In the genomic region with DNA sequence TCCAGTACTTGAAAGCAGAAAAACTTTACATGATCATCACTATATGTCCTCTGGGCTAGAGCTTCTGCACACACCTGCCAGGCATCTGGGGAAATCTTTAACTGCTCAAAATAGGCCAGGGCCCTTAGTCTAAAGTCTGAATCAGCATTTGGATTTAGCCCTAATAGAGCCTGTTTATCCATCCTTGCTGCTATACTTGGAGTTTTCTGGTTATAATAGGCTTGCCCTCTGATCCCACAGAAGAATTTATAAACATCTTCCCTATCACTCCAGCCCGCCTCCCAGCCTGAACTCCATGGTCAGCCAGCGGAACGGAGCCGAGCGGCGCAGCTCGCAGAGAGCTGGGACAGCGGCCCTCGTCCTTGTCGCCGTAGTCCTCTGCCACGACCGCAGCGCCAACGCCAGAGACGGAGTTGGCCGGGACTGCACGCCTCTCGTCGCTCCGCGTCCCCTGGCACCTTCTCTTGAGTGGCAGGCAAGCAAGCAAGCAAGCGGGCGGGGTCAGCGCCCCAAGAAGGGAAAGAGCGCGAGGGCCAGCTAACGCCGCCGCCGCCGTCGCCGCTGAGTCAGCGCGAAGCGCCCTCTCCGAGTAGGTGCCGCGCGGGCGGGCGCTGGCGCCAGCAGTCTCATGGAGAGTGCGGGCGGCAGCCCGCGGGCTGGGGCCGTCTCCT, we compare ENCODE assay signal across 1 cellular context.
TF ChIP-seq lines count a peak whose summit lies in the region.

No MANE protein-coding gene starts in this region.

TF ChIP-seq in HepG2, 621 proteins besides CTCF, POLR2A, EP300 and RAD21 (continued from another document and continues in another):
- TF ChIP-seq, protein P1, sequence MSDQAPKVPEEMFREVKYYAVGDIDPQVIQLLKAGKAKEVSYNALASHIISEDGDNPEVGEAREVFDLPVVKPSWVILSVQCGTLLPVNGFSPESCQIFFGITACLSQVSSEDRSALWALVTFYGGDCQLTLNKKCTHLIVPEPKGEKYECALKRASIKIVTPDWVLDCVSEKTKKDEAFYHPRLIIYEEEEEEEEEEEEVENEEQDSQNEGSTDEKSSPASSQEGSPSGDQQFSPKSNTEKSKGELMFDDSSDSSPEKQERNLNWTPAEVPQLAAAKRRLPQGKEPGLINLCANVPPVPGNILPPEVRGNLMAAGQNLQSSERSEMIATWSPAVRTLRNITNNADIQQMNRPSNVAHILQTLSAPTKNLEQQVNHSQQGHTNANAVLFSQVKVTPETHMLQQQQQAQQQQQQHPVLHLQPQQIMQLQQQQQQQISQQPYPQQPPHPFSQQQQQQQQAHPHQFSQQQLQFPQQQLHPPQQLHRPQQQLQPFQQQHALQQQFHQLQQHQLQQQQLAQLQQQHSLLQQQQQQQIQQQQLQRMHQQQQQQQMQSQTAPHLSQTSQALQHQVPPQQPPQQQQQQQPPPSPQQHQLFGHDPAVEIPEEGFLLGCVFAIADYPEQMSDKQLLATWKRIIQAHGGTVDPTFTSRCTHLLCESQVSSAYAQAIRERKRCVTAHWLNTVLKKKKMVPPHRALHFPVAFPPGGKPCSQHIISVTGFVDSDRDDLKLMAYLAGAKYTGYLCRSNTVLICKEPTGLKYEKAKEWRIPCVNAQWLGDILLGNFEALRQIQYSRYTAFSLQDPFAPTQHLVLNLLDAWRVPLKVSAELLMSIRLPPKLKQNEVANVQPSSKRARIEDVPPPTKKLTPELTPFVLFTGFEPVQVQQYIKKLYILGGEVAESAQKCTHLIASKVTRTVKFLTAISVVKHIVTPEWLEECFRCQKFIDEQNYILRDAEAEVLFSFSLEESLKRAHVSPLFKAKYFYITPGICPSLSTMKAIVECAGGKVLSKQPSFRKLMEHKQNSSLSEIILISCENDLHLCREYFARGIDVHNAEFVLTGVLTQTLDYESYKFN (CRISPR knock-in tag; conservative IDR thresholded peaks at IDR 0.05): no peak
- TF ChIP-seq ZNF614 (CRISPR knock-in tag; IDR thresholded peaks at IDR 0.05; ENCODE audit: borderline replicate concordance) (no peak; the same call in 1 of the 2 replicates), ZNF652 (CRISPR knock-in tag; IDR thresholded peaks at IDR 0.05; ENCODE audit: borderline replicate concordance, low read depth) (no peak), ZNF879 (CRISPR knock-in tag; IDR thresholded peaks at IDR 0.05) (0 out of 2 replicates have a peak, but pooled peaks have one; percentile 64), MTERF4 (CRISPR knock-in tag; IDR thresholded peaks at IDR 0.05) (no peak; the same call in 1 of the 2 replicates), ZC3H13 (CRISPR knock-in tag; IDR thresholded peaks at IDR 0.05) (peak; percentile 75), ZBTB2 (CRISPR knock-in tag; IDR thresholded peaks at IDR 0.05; ENCODE audit: low read depth) (peak; percentile 72), JUN (CRISPR knock-in tag; IDR thresholded peaks at IDR 0.05) (peak; percentile 31; the same call in 1 of the 2 replicates), ZNF3 (CRISPR knock-in tag; IDR thresholded peaks at IDR 0.05) (no peak), PCBP1 (IDR thresholded peaks at IDR 0.05; ENCODE audit: borderline replicate concordance, low read depth, low read length) (no peak), KIAA2018 (CRISPR knock-in tag; IDR thresholded peaks at IDR 0.05; ENCODE audit: borderline replicate concordance) (no peak), TEAD2 (CRISPR knock-in tag; IDR thresholded peaks at IDR 0.05) (no peak), ATRX (CRISPR knock-in tag; IDR thresholded peaks at IDR 0.05; ENCODE audit: borderline replicate concordance) (no peak), ZEB1 (IDR thresholded peaks at IDR 0.05; ENCODE audit: insufficient replicate concordance, low read depth) (no peak), ZNF253 (CRISPR knock-in tag; IDR thresholded peaks at IDR 0.05; ENCODE audit: borderline replicate concordance) (no peak)
- TF ChIP-seq, protein P2, sequence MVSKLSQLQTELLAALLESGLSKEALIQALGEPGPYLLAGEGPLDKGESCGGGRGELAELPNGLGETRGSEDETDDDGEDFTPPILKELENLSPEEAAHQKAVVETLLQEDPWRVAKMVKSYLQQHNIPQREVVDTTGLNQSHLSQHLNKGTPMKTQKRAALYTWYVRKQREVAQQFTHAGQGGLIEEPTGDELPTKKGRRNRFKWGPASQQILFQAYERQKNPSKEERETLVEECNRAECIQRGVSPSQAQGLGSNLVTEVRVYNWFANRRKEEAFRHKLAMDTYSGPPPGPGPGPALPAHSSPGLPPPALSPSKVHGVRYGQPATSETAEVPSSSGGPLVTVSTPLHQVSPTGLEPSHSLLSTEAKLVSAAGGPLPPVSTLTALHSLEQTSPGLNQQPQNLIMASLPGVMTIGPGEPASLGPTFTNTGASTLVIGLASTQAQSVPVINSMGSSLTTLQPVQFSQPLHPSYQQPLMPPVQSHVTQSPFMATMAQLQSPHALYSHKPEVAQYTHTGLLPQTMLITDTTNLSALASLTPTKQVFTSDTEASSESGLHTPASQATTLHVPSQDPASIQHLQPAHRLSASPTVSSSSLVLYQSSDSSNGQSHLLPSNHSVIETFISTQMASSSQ (IDR thresholded peaks at IDR 0.05; ENCODE audit: low read depth): no peak
- TF ChIP-seq, protein P2 (CRISPR knock-in tag; IDR thresholded peaks at IDR 0.05; ENCODE audit: borderline replicate concordance): peak; percentile 45; the same call in 1 of the 2 replicates
- TF ChIP-seq, protein P3, sequence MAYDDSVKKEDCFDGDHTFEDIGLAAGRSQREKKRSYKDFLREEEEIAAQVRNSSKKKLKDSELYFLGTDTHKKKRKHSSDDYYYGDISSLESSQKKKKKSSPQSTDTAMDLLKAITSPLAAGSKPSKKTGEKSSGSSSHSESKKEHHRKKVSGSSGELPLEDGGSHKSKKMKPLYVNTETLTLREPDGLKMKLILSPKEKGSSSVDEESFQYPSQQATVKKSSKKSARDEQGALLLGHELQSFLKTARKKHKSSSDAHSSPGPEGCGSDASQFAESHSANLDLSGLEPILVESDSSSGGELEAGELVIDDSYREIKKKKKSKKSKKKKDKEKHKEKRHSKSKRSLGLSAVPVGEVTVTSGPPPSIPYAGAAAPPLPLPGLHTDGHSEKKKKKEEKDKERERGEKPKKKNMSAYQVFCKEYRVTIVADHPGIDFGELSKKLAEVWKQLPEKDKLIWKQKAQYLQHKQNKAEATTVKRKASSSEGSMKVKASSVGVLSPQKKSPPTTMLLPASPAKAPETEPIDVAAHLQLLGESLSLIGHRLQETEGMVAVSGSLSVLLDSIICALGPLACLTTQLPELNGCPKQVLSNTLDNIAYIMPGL (CRISPR knock-in tag; IDR thresholded peaks at IDR 0.05; ENCODE audit: borderline replicate concordance in 1 of 2, low read depth in 1 of 2): peak; percentile 56 to 86
- TF ChIP-seq, protein P4, sequence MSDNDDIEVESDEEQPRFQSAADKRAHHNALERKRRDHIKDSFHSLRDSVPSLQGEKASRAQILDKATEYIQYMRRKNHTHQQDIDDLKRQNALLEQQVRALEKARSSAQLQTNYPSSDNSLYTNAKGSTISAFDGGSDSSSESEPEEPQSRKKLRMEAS (IDR thresholded peaks at IDR 0.05): peak; percentile 82
- TF ChIP-seq, protein P5, sequence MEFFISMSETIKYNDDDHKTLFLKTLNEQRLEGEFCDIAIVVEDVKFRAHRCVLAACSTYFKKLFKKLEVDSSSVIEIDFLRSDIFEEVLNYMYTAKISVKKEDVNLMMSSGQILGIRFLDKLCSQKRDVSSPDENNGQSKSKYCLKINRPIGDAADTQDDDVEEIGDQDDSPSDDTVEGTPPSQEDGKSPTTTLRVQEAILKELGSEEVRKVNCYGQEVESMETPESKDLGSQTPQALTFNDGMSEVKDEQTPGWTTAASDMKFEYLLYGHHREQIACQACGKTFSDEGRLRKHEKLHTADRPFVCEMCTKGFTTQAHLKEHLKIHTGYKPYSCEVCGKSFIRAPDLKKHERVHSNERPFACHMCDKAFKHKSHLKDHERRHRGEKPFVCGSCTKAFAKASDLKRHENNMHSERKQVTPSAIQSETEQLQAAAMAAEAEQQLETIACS (CRISPR knock-in tag; IDR thresholded peaks at IDR 0.05): no peak
